1 cellular context compared by ENCODE assay signal in the genomic region with DNA sequence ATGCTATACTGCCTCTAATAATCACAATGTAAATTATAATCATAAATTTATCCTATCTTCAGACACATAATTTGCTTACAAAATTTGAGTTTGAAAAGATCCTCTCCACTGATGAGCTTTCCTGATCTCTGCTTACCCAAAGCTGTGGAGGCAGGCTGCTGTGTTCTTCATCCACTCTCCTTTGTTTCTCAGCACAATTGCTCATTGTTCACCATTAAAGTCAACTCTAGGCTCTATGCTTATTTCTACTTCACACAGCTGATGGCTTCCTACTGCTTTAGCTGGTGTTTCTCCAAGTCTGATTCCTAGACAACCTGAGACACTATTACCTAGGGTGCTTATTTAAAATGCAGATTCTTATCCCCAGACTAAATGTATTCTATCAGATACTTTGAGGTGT.
TF ChIP-seq lines count a peak whose summit lies in the region.

No MANE protein-coding gene starts in this region.

TF ChIP-seq in GM23338, 12 proteins besides CTCF, POLR2A, EP300 and RAD21 (continued from another document):
- TF ChIP-seq ZNF114 (CRISPR knock-in tag; IDR thresholded peaks at IDR 0.05) (no peak), CREB1 (CRISPR knock-in tag; IDR thresholded peaks at IDR 0.05; ENCODE audit: low read depth) (no peak), JUNB (IDR thresholded peaks at IDR 0.05; ENCODE audit: unreplicated experiment) (no peak), EZH2phosphoT487 (IDR thresholded peaks at IDR 0.05; ENCODE audit: unreplicated experiment) (no peak), STAT1 (IDR thresholded peaks at IDR 0.05; ENCODE audit: unreplicated experiment) (no peak), POLR2AphosphoS5 (IDR thresholded peaks at IDR 0.05; ENCODE audit: low read depth) (no peak), EZH2 (IDR thresholded peaks at IDR 0.05; ENCODE audit: low read depth, unreplicated experiment) (no peak), NANOG (IDR thresholded peaks at IDR 0.05; ENCODE audit: borderline replicate concordance) (no peak)
- TF ChIP-seq, protein P1, sequence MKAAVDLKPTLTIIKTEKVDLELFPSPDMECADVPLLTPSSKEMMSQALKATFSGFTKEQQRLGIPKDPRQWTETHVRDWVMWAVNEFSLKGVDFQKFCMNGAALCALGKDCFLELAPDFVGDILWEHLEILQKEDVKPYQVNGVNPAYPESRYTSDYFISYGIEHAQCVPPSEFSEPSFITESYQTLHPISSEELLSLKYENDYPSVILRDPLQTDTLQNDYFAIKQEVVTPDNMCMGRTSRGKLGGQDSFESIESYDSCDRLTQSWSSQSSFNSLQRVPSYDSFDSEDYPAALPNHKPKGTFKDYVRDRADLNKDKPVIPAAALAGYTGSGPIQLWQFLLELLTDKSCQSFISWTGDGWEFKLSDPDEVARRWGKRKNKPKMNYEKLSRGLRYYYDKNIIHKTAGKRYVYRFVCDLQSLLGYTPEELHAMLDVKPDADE (IDR thresholded peaks at IDR 0.05), result no peak
TF ChIP-seq in GM23338: peak in this region for 0.
